ENCODE assay signal across 20 cellular contexts in genomic region chrX:85619962-85620361, GRCh38.
"Had no signal": no experiment of that assay in that cellular context is flagged by ENCODE, and none has a peak within 500 bp of the region (broad histone marks: within the 10 kb centered on the region; RNA-seq: fewer than 3 reads in every experiment).

No MANE protein-coding gene starts in this region.

- H3K36me3 ChIP-seq: heart right ventricle, left ventricle myocardium inferior, neutrophil, upper lobe of right lung had no signal

- H3K27ac ChIP-seq: heart right ventricle, left ventricle myocardium inferior, neutrophil, parathyroid adenoma, upper lobe of right lung had no signal

- DNase-seq: activated CD4-positive, alpha-beta T cell treated with anti-CD3 and anti-CD28 coated beads, Interleukin-2, amount 10 ng/mL, durations not matched to agents 7 days and 5 days; activated CD8-positive, alpha-beta memory T cell treated with anti-CD3 and anti-CD28 coated beads, Interleukin-2, amount 10 ng/mL, durations not matched to agents 7 days and 5 days; activated CD8-positive, alpha-beta T cell treated with anti-CD3 and anti-CD28 coated beads for 36 hours; activated gamma-delta T cell; activated T-cell treated with anti-CD3 and anti-CD28 coated beads for 4 hours; anterior cingulate cortex; caudate nucleus; effector CD4-positive, alpha-beta T cell; erythroblast; foreskin fibroblast; heart right ventricle; left ventricle myocardium inferior; right cardiac atrium; stimulated activated CD4-positive, alpha-beta T cell treated with anti-CD3 and anti-CD28 coated beads, Interleukin-4, amount 100 ng/mL, for 24 hours; stimulated activated naive CD4-positive, alpha-beta T cell treated with Interleukin-2 at 50 U/mL for 16 hours; T-helper 2 cell; upper lobe of right lung had no signal

- H3K4me1 ChIP-seq: heart right ventricle, left ventricle myocardium inferior, parathyroid adenoma, upper lobe of right lung had no signal

- H3K4me3 ChIP-seq: heart right ventricle, left ventricle myocardium inferior, upper lobe of right lung had no signal

- H3K79me2 ChIP-seq: parathyroid adenoma had no signal

- H3K9ac ChIP-seq: parathyroid adenoma had no signal

- H3K9me3 ChIP-seq: left ventricle myocardium inferior, neutrophil, upper lobe of right lung had no signal

- H3K27me3 ChIP-seq: neutrophil, upper lobe of right lung had no signal

- H2AFZ ChIP-seq: parathyroid adenoma had no signal

- ATAC-seq: activated CD4-positive, CD25-positive, alpha-beta regulatory T cell treated with anti-CD3 and anti-CD28 coated beads, Interleukin-2, amount 50 U/mL, for 24 hours; activated CD8-positive, alpha-beta memory T cell treated with anti-CD3 and anti-CD28 coated beads, Interleukin-2, amount 10 ng/mL, durations not matched to agents 7 days and 5 days; activated CD8-positive, alpha-beta T cell treated with anti-CD3 and anti-CD28 coated beads for 36 hours; heart right ventricle; right cardiac atrium; upper lobe of right lung had no signal
